Comparison of ENCODE assay signal across 16 cellular contexts in genomic region chr1:221699582-221700519, GRCh38. TPM values are rescaled to one million over a fixed set of nuclear protein-coding genes. Genes with fewer than 3 reads are reported as not detected.
DNase-seq lines count a peak whose midpoint lies in the region; ATAC-seq, FAIRE-seq and TF ChIP-seq lines count a peak whose summit lies in the region.
"Had no signal": no experiment of that assay in that cellular context is flagged by ENCODE, and none has a peak within 500 bp of the region (broad histone marks: within the 10 kb centered on the region; RNA-seq: fewer than 3 reads in every experiment).

No MANE protein-coding gene starts in this region.

- no peak for ATAC-seq in natural killer cell
- no peak for ATAC-seq in natural killer cell treated with Interleukin-12 subunit alpha and Interleukin-12 subunit beta and Interleukin-15 and Interleukin-18, amount 100 ng/mL, for 72 hours
- no peak for ATAC-seq in GM21423 (IDR thresholded peaks at IDR 0.05; ENCODE audit: unreplicated experiment)
- ATAC-seq: activated naive CD8-positive, alpha-beta T cell treated with anti-CD3 and anti-CD28 coated beads, Interleukin-2, amount 50 U/mL, for 24 hours; activated T-cell treated with anti-CD3 and anti-CD28 coated beads, Interleukin-2, amount 50 U/mL, for 4 hours; esophagus mucosa had no signal

- H3K4me1 Mint-ChIP-seq in natural killer cell: peaks cover 18 to 24% of the 10 kb centered on the region in 2 donors
- peaks cover 25 to 26% of the 10 kb centered on the region in 2 donors for H3K4me1 Mint-ChIP-seq in natural killer cell treated with Interleukin-12 subunit alpha and Interleukin-12 subunit beta and Interleukin-15 and Interleukin-18, amount 100 ng/mL, for 72 hours (ENCODE audit: low read depth in 2 of 2)

- H3K27me3 Mint-ChIP-seq in natural killer cell (ENCODE audit: low read depth in 2 of 2): no peaks in the 10 kb centered on the region
- no peaks in the 10 kb centered on the region for H3K27me3 Mint-ChIP-seq in natural killer cell treated with Interleukin-12 subunit alpha and Interleukin-12 subunit beta and Interleukin-15 and Interleukin-18, amount 100 ng/mL, for 72 hours
- H3K27me3 Mint-ChIP-seq: activated naive CD8-positive, alpha-beta T cell treated with anti-CD3 and anti-CD28 coated beads, Interleukin-2, amount 50 U/mL, for 24 hours had no signal

- intact Hi-C loops in natural killer cell (cut with micrococcal nuclease): no loop called here

- H3K36me3 Mint-ChIP-seq in natural killer cell: peaks cover 13% of the 10 kb centered on the region
- H3K36me3 Mint-ChIP-seq in natural killer cell treated with Interleukin-12 subunit alpha and Interleukin-12 subunit beta and Interleukin-15 and Interleukin-18, amount 100 ng/mL, for 72 hours: peaks cover 52% of the 10 kb centered on the region

- DNase-seq in natural killer cell (no peak), amniotic stem cell (lab: John Stamatoyannopoulos, UW) (peak; percentile 31), frontal cortex (ENCODE audit: low spot score in 2 of 2) (no peak), SHP77 treated with DMSO at 0.1 percent for 48 hours (lab: John Stamatoyannopoulos, UW) (no peak), COLO829 (ENCODE audit: low spot score) (no peak), dermis blood vessel endothelial cell (no peak)
- DNase-seq in natural killer cell treated with Interleukin-12 subunit alpha and Interleukin-12 subunit beta and Interleukin-15 and Interleukin-18, amount 100 ng/mL, for 72 hours (ENCODE audit: low spot score): no peak
- DNase-seq: activated naive CD8-positive, alpha-beta T cell treated with anti-CD3 and anti-CD28 coated beads, Interleukin-2, amount 50 U/mL, for 24 hours; activated T-cell treated with anti-CD3 and anti-CD28 coated beads, Interleukin-2, amount 50 U/mL, for 4 hours; left lung; NCI-H1105; SHP77 had no signal

- peak overlapping the region; percentile 17 for H3K4me3 Mint-ChIP-seq in natural killer cell
- no peak overlapping the region for H3K4me3 Mint-ChIP-seq in natural killer cell treated with Interleukin-12 subunit alpha and Interleukin-12 subunit beta and Interleukin-15 and Interleukin-18, amount 100 ng/mL, for 72 hours
- H3K4me3 Mint-ChIP-seq: activated naive CD8-positive, alpha-beta T cell treated with anti-CD3 and anti-CD28 coated beads, Interleukin-2, amount 50 U/mL, for 24 hours; activated T-cell treated with anti-CD3 and anti-CD28 coated beads, Interleukin-2, amount 50 U/mL, for 4 hours had no signal

- TF ChIP-seq CTCF in natural killer cell (IDR thresholded peaks at IDR 0.05): no peak

- H3K27ac Mint-ChIP-seq in natural killer cell: peak overlapping the region in 1 of 2 donors; percentile 52
- H3K27ac Mint-ChIP-seq in natural killer cell treated with Interleukin-12 subunit alpha and Interleukin-12 subunit beta and Interleukin-15 and Interleukin-18, amount 100 ng/mL, for 72 hours: peak overlapping the region in 1 of 2 donors; percentile 64
- H3K27ac Mint-ChIP-seq: activated naive CD8-positive, alpha-beta T cell treated with anti-CD3 and anti-CD28 coated beads, Interleukin-2, amount 50 U/mL, for 24 hours had no signal

- H3K9me3 Mint-ChIP-seq in natural killer cell: no peaks in the 10 kb centered on the region
- H3K9me3 Mint-ChIP-seq in natural killer cell treated with Interleukin-12 subunit alpha and Interleukin-12 subunit beta and Interleukin-15 and Interleukin-18, amount 100 ng/mL, for 72 hours: no peaks in the 10 kb centered on the region
- H3K9me3 Mint-ChIP-seq: activated T-cell treated with anti-CD3 and anti-CD28 coated beads, Interleukin-2, amount 50 U/mL, for 4 hours had no signal

- FAIRE-seq in frontal cortex (lab: Jason Lieb, UNC): peak; percentile 6
- FAIRE-seq: H54, TTC549 had no signal

RNA-seq across cellular contexts. Expression of gene DUSP10, which starts 42.0 kb away (rescaled TPM):
- 100 to 1,000 TPM; 109 to 231 (median 210) TPM for total RNA-seq in natural killer cell
- total RNA-seq in natural killer cell treated with Interleukin-12 subunit alpha and Interleukin-12 subunit beta and Interleukin-15 and Interleukin-18, amount 100 ng/mL, for 72 hours: 10 to 100 TPM; 43.3 to 85.2 TPM
- 6.9 TPM for total RNA-seq in frontal cortex
- total RNA-seq in dermis blood vessel endothelial cell: 4.2 and 5.8 TPM in 2 replicates
